Comparison of ENCODE assay signal across 30 cellular contexts in the genomic region with DNA sequence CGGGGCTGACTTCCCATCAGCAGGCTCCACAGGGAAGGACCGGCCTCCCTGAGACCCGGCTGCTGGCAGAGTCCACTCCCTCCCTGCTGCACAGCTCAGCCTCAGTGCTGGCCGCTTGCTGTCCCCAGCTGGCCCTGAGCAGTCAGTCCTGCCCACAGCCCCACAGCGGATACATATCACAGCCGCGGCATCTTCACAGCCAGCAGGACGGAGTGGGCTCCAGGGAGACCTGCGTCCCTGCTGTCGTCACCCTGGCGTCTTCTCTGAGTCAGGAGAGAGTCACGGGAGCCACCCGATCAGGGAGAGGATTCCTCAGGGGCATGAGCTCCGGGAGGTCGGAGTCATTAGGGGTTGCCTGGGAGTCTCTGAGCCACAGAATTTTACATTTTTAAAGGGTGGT. TPM values are rescaled to one million over a fixed set of nuclear protein-coding genes. Genes with fewer than 3 reads are reported as not detected.
DNase-seq lines count a peak whose midpoint lies in the region; ATAC-seq, FAIRE-seq and TF ChIP-seq lines count a peak whose summit lies in the region.
"Had no signal": no experiment of that assay in that cellular context is flagged by ENCODE, and none has a peak within 500 bp of the region (broad histone marks: within the 10 kb centered on the region; RNA-seq: fewer than 3 reads in every experiment).

No MANE protein-coding gene starts in this region.

- WGBS in endodermal cell (ENCODE audit: insufficient coverage in 1 of 2, insufficient read length in 1 of 2), 2 experiments = 84 to 89% methylated on average over 8 to 15 of the region's 15 CpGs

- H2AFZ ChIP-seq in osteoblast (ENCODE audit: low read length) = peak overlapping the region; percentile 63
- H2AFZ ChIP-seq: hepatocyte had no signal

- ATAC-seq in omental fat pad (ENCODE audit: low FRiP score) = no peak
- ATAC-seq: activated naive CD4-positive, alpha-beta T cell treated with anti-CD3 and anti-CD28 coated beads, Interleukin-2, amount 50 U/mL, for 72 hours; naive thymus-derived CD8-positive, alpha-beta T cell; stimulated activated naive CD8-positive, alpha-beta T cell treated with anti-CD3 and anti-CD28 coated beads, Interleukin-15, Interleukin-2, amounts not matched to agents 100 U/mL and 50 U/mL, for 24 hours; T-cell had no signal

- H3K4me3 Mint-ChIP-seq in endodermal cell (no peak overlapping the region), CD14-positive monocyte (no peak overlapping the region)
- H3K4me3 Mint-ChIP-seq: naive thymus-derived CD8-positive, alpha-beta T cell; T-cell had no signal

- peaks cover 10% of the 10 kb centered on the region for H3K9me3 Mint-ChIP-seq in endodermal cell
- H3K9me3 Mint-ChIP-seq in CD14-positive monocyte = peaks cover 0 to 12% (median 6%) of the 10 kb centered on the region in 7 donors
- H3K9me3 Mint-ChIP-seq: activated naive CD4-positive, alpha-beta T cell treated with anti-CD3 and anti-CD28 coated beads, Interleukin-2, amount 50 U/mL, for 72 hours; T-cell had no signal

- H3K4me1 Mint-ChIP-seq in endodermal cell (peaks cover 2% of the 10 kb centered on the region), CD14-positive monocyte (no peaks in the 10 kb centered on the region)
- H3K4me1 Mint-ChIP-seq: naive thymus-derived CD8-positive, alpha-beta T cell; T-cell had no signal

- peaks cover 11% of the 10 kb centered on the region for H3K27me3 Mint-ChIP-seq in endodermal cell (ENCODE audit: insufficient read depth)
- no peaks in the 10 kb centered on the region for H3K27me3 Mint-ChIP-seq in CD14-positive monocyte (ENCODE audit: low read depth in 3 of 3)
- H3K27me3 Mint-ChIP-seq: naive thymus-derived CD8-positive, alpha-beta T cell had no signal

- H3K4me2 ChIP-seq in osteoblast (ENCODE audit: insufficient read depth, low read length) = peak overlapping the region; percentile 74
- H3K4me2 ChIP-seq: hepatocyte had no signal

- H3K4me3 ChIP-seq in AG10803 (ENCODE audit: low read length) (no peak overlapping the region), endodermal cell (ENCODE audit: low read length) (no peak overlapping the region), osteoblast (ENCODE audit: insufficient read depth, low read length) (peak overlapping the region; percentile 55)
- H3K4me3 ChIP-seq: cardiac muscle cell, hepatocyte, lung, thoracic aorta had no signal

- H3K4me1 ChIP-seq in endodermal cell (ENCODE audit: control insufficient read depth, insufficient read depth, low read length) (no peaks in the 10 kb centered on the region), osteoblast (ENCODE audit: insufficient read depth, low read length) (peaks cover 35% of the 10 kb centered on the region)

- FAIRE-seq in RCC 7860 (lab: Jason Lieb, UNC) = no peak

- H3K36me3 ChIP-seq in endodermal cell (ENCODE audit: control insufficient read depth, insufficient read depth, low read length) = no peaks in the 10 kb centered on the region
- H3K36me3 ChIP-seq in osteoblast (ENCODE audit: insufficient read depth, low read length) = no peaks in the 10 kb centered on the region
- H3K36me3 ChIP-seq: cardiac muscle cell, thoracic aorta had no signal

- no peak overlapping the region for H3K27ac ChIP-seq in endodermal cell (ENCODE audit: low read depth, low read length)
- peak overlapping the region; percentile 94 for H3K27ac ChIP-seq in osteoblast (ENCODE audit: low read depth, low read length)
- H3K27ac ChIP-seq: cardiac muscle cell, hepatocyte, thoracic aorta had no signal

- intact Hi-C loops in CD14-positive monocyte (cut with micrococcal nuclease) = no loop called here

- H3K27ac Mint-ChIP-seq in endodermal cell (no peak overlapping the region), CD14-positive monocyte (no peak overlapping the region)
- H3K27ac Mint-ChIP-seq: activated naive CD4-positive, alpha-beta T cell treated with anti-CD3 and anti-CD28 coated beads, Interleukin-2, amount 50 U/mL, for 72 hours; naive thymus-derived CD8-positive, alpha-beta T cell; T-cell had no signal

- TF ChIP-seq CTCF in AG10803 (conservative IDR thresholded peaks at IDR 0.05; ENCODE audit: low read length) = no peak
- no peak for TF ChIP-seq CTCF in endodermal cell (conservative IDR thresholded peaks at IDR 0.05)
- TF ChIP-seq CTCF in osteoblast (IDR thresholded peaks at IDR 0.05; ENCODE audit: extremely low read depth, low read depth, low read length) = no peak
- TF ChIP-seq CTCF in CD14-positive monocyte (IDR thresholded peaks at IDR 0.05) = no peak
- no peak for TF ChIP-seq CTCF in omental fat pad (IDR thresholded peaks at IDR 0.05)

- H3K27me3 ChIP-seq in endodermal cell (ENCODE audit: control insufficient read depth, insufficient read depth, low read length, poor library complexity, severe bottlenecking) (no peaks in the 10 kb centered on the region), osteoblast (ENCODE audit: insufficient read depth, low read length) (no peaks in the 10 kb centered on the region)
- H3K27me3 ChIP-seq: hepatocyte had no signal

- peak; percentile 22 for DNase-seq in AG10803 (ENCODE audit: low read depth)
- peak; percentile 49 for DNase-seq in RCC 7860 (ENCODE audit: low spot score)
- DNase-seq in endodermal cell = peak; percentile 40
- no peak for DNase-seq in osteoblast (ENCODE audit: insufficient read length, low spot score, missing footprints)
- no peak for DNase-seq in CD14-positive monocyte (ENCODE audit: low spot score)
- no peak for DNase-seq in stimulated activated CD4-positive, alpha-beta T cell treated with anti-CD3 and anti-CD28 coated beads, Interleukin-4, amount 100 ng/mL, for 1 hour
- DNase-seq in omental fat pad (ENCODE audit: low spot score) = no peak
- DNase-seq in NCI-H524 treated with DMSO at 0.1 percent for 48 hours (lab: John Stamatoyannopoulos, UW) = no peak
- DNase-seq: activated CD4-positive, alpha-beta T cell treated with anti-CD3 and anti-CD28 coated beads for 48 hours; amygdala; C1 segment of cervical spinal cord; COR-L47; cortex of kidney; effector memory CD4-positive, alpha-beta T cell; erythroblast; foreskin melanocyte; naive thymus-derived CD8-positive, alpha-beta T cell; NCI-H1092; NCI-H1694; NCI-H446; NCI-H82; nucleus accumbens; stimulated activated naive CD8-positive, alpha-beta T cell treated with anti-CD3 and anti-CD28 coated beads, Interleukin-15, Interleukin-2, amounts not matched to agents 100 U/mL and 50 U/mL, for 24 hours; T-cell had no signal

- no peaks in the 10 kb centered on the region for H3K9me3 ChIP-seq in endodermal cell (ENCODE audit: control insufficient read depth, low read length)
- no peaks in the 10 kb centered on the region for H3K9me3 ChIP-seq in osteoblast (ENCODE audit: low read depth, low read length)
- H3K9me3 ChIP-seq: thoracic aorta had no signal

- no peaks in the 10 kb centered on the region for H3K79me2 ChIP-seq in osteoblast (ENCODE audit: insufficient read depth, low read length)
- H3K79me2 ChIP-seq: hepatocyte had no signal

- no peaks in the 10 kb centered on the region for H4K20me1 ChIP-seq in osteoblast (ENCODE audit: insufficient read depth, low read length)

- no peak overlapping the region for H3K9ac ChIP-seq in endodermal cell (ENCODE audit: extremely low read depth, low read length, poor library complexity, severe bottlenecking)

- H3K36me3 Mint-ChIP-seq in endodermal cell (ENCODE audit: low read depth) (no peaks in the 10 kb centered on the region), CD14-positive monocyte (no peaks in the 10 kb centered on the region)
- H3K36me3 Mint-ChIP-seq: activated naive CD4-positive, alpha-beta T cell treated with anti-CD3 and anti-CD28 coated beads, Interleukin-2, amount 50 U/mL, for 72 hours; naive thymus-derived CD8-positive, alpha-beta T cell; T-cell had no signal

RNA-seq across cellular contexts. Expression of a gene that starts 13.1 kb away (rescaled TPM):
- total RNA-seq in endodermal cell = 10 to 100 TPM in 1 of 2 donors, 1 to 10 TPM in 1; 4.1 to 11.9 TPM
- 1.9 TPM for polyA plus RNA-seq in endodermal cell (2013, experiment 1 of 2)
- polyA plus RNA-seq in endodermal cell (2013, experiment 2 of 2) = 1.2 TPM
- 1.4 and 2.1 TPM in 2 replicates for total RNA-seq in osteoblast
- polyA plus RNA-seq in CD14-positive monocyte = not detected
- total RNA-seq in omental fat pad = 10 to 100 TPM in 1 of 4 donors, 1 to 10 TPM in 3; 1.9 to 14.0 (median 6.7) TPM
- total RNA-seq: hepatocyte, pulmonary artery endothelial cell had no signal
- polyA plus RNA-seq: hepatocyte had no signal

Comparison
In these comparisons a context has a peak if more than half of its experiments do, and no peak if none do; other contexts are left out.
1. DNase-seq: peak in AG10803 (single experiment), RCC 7860 (single experiment) and endodermal cell (single experiment); none in osteoblast (single experiment), CD14-positive monocyte (single experiment), stimulated activated CD4-positive, alpha-beta T cell treated with anti-CD3 and anti-CD28 coated beads, Interleukin-4, amount 100 ng/mL, for 1 hour (single experiment), omental fat pad (single experiment) and NCI-H524 treated with DMSO at 0.1 percent for 48 hours (single experiment).